Comparison of ENCODE assay signal across 8 cellular contexts in genomic region chr1:165257969-165258459, GRCh38.
DNase-seq lines count a peak whose midpoint lies in the region; ATAC-seq and TF ChIP-seq lines count a peak whose summit lies in the region.

No MANE protein-coding gene starts in this region.

- H2BK15ac ChIP-seq in neuronal stem cell (ENCODE audit: low read length) = no peak overlapping the region

- no peaks in the 10 kb centered on the region for H3K36me3 ChIP-seq in neuronal stem cell (replicated peaks in 1 of 2; ENCODE audit: control insufficient read depth in 2 of 2, insufficient read depth in 2 of 2, low read length in 2 of 2)

- no peak overlapping the region for H3K4me3 Mint-ChIP-seq in T-helper 17 cell

- peak; percentile 6 for DNase-seq in activated naive CD4-positive, alpha-beta T cell treated with Interleukin-2 at 50 U/mL for 16 hours
- DNase-seq in activated naive CD4-positive, alpha-beta T cell (lab: John Stamatoyannopoulos, UW) = no peak
- peak; percentile 79 for DNase-seq in NCI-H2107 treated with DMSO at 0.1 percent for 48 hours (lab: John Stamatoyannopoulos, UW; ENCODE audit: unreplicated experiment)
- DNase-seq in fibroblast of peridontal ligament (ENCODE audit: extremely low read depth) = peak; percentile 11
- peak; percentile 64 for DNase-seq in neuronal stem cell (ENCODE audit: low spot score)
- no peak for DNase-seq in T-helper 17 cell

- TF ChIP-seq CTCF in WI38 (IDR thresholded peaks at IDR 0.05; ENCODE audit: low read depth, low read length) = 0 out of 2 replicates have a peak, but pooled peaks have one; percentile 6

- no peak overlapping the region for H3K27ac ChIP-seq in neuronal stem cell (replicated peaks; ENCODE audit: low read length)

- H4K8ac ChIP-seq in neuronal stem cell (ENCODE audit: low read depth, low read length) = no peak overlapping the region

- H3K14ac ChIP-seq in neuronal stem cell (ENCODE audit: low read length) = no peak overlapping the region

- no peak overlapping the region for H3K4ac ChIP-seq in neuronal stem cell (ENCODE audit: low read length)

- no peaks in the 10 kb centered on the region for H3K4me1 Mint-ChIP-seq in T-helper 17 cell

- H4K91ac ChIP-seq in neuronal stem cell (ENCODE audit: low read depth, low read length, poor library complexity) = no peak overlapping the region

- H3K18ac ChIP-seq in neuronal stem cell (ENCODE audit: low read length) = no peak overlapping the region

- ATAC-seq in HG02973 (IDR thresholded peaks at IDR 0.05; ENCODE audit: unreplicated experiment) (peak; percentile 63), T-helper 17 cell (no peak)

- H3K9ac ChIP-seq in neuronal stem cell (ENCODE audit: low read depth, low read length, poor library complexity) = no peak overlapping the region

- no peak overlapping the region for H3K4me2 ChIP-seq in neuronal stem cell (ENCODE audit: insufficient read depth, low read length, poor library complexity, severe bottlenecking)

- H2AK5ac ChIP-seq in neuronal stem cell (ENCODE audit: low read depth, low read length) = no peak overlapping the region

- H3K4me3 ChIP-seq in WI38 (ENCODE audit: low read depth, low read length) (no peak overlapping the region), neuronal stem cell (ENCODE audit: low read length in 2 of 2) (no peak overlapping the region)

- H3K4me1 ChIP-seq in neuronal stem cell (ENCODE audit: control insufficient read depth in 2 of 2, insufficient read depth in 1 of 2, low read depth in 1 of 2, low read length in 2 of 2) = peaks cover 0 to 25% of the 10 kb centered on the region in 2 donors

- no peak overlapping the region for H2AFZ ChIP-seq in neuronal stem cell (ENCODE audit: low read length)

- no peak overlapping the region for H2BK12ac ChIP-seq in neuronal stem cell (ENCODE audit: low read length)

- H3K27ac Mint-ChIP-seq in T-helper 17 cell = no peak overlapping the region

- H3K9me3 ChIP-seq in neuronal stem cell (replicated peaks in 1 of 2; ENCODE audit: control insufficient read depth in 2 of 2, insufficient read depth in 1 of 2, low read depth in 1 of 2, low read length in 2 of 2) (no peaks in the 10 kb centered on the region), T-helper 17 cell (ENCODE audit: control insufficient read depth, low read length, poor library complexity, severe bottlenecking) (no peaks in the 10 kb centered on the region)

- H2BK5ac ChIP-seq in neuronal stem cell (ENCODE audit: low read length) = no peak overlapping the region

- H3K36me3 Mint-ChIP-seq in T-helper 17 cell (ENCODE audit: low read depth) = peaks cover 3% of the 10 kb centered on the region

- H3K79me1 ChIP-seq in neuronal stem cell (ENCODE audit: low read depth, low read length) = no peaks in the 10 kb centered on the region

- no peaks in the 10 kb centered on the region for H3K27me3 ChIP-seq in neuronal stem cell (ENCODE audit: control insufficient read depth in 3 of 3, insufficient read depth in 3 of 3, low read depth in 1 of 3, low read length in 3 of 3)

- peaks cover 44% of the 10 kb centered on the region for H3K27me3 Mint-ChIP-seq in T-helper 17 cell

- no CpG with 5 or more reads among the region's 3 CpGs for WGBS in neuronal stem cell (ENCODE audit: extremely low coverage in 2 of 2, insufficient read length in 2 of 2, insufficient replicate concordance in 1 of 2), 2 donors

- H2BK120ac ChIP-seq in neuronal stem cell (ENCODE audit: low read depth, low read length) = no peak overlapping the region

- no peak overlapping the region for H3K23ac ChIP-seq in neuronal stem cell (ENCODE audit: low read depth, low read length, poor library complexity)

Comparison
In these comparisons a context has a peak if more than half of its experiments do, and no peak if none do; other contexts are left out.
1. DNase-seq: peak in activated naive CD4-positive, alpha-beta T cell treated with Interleukin-2 at 50 U/mL for 16 hours (single experiment), NCI-H2107 treated with DMSO at 0.1 percent for 48 hours (single experiment), fibroblast of peridontal ligament (single experiment) and neuronal stem cell (single experiment); none in activated naive CD4-positive, alpha-beta T cell (0 of 4) and T-helper 17 cell (0 of 3).